In genomic region chr20:57087102-57087501, GRCh38 we compare ENCODE assay signal across 34 cellular contexts.
DNase-seq lines count a peak whose midpoint lies in the region; ATAC-seq and TF ChIP-seq lines count a peak whose summit lies in the region.
"Had no signal": no experiment of that assay in that cellular context is flagged by ENCODE, and none has a peak within 500 bp of the region (broad histone marks: within the 10 kb centered on the region; RNA-seq: fewer than 3 reads in every experiment).

No MANE protein-coding gene starts in this region.

- CTCF ChIA-PET in Caco-2 (lab: Charles Lee), result interaction anchor here (0.5 to 1.7 kb wide), 8 partner anchors 16 to 263 kb away, joined by 3 to 6 read pairs (median 3); no protein-coding TSS in a partner anchor
- CTCF ChIA-PET in HCT116 (lab: Charles Lee), result interaction anchor here (0.7 to 3.3 kb wide), 4 partner anchors 245 to 536 kb away, joined by 3 to 19 read pairs (median 3); no protein-coding TSS in a partner anchor
- CTCF ChIA-PET in PC-3 (lab: Charles Lee), result interaction anchor here (0.9 kb wide), 1 partner anchor 245 kb away, joined by 3 read pairs; no protein-coding TSS in a partner anchor

- peak; percentile 64 to 72 for DNase-seq in Caco-2
- DNase-seq in HCT116 (ENCODE audit: low read depth, low spot score), result peak; percentile 56
- peak; percentile 43 for DNase-seq in PC-3
- peak in 1 of 2 donors; percentile 30 for DNase-seq in foreskin keratinocyte
- DNase-seq in NCI-H2227 (lab: John Stamatoyannopoulos, UW; ENCODE audit: unreplicated experiment), result no peak
- no peak for DNase-seq in hepatocyte (ENCODE audit: low spot score)
- DNase-seq in KBM-7, result no peak
- DNase-seq: activated CD4-positive, alpha-beta T cell treated with anti-CD3 and anti-CD28 coated beads, Interleukin-2, amount 10 ng/mL, durations not matched to agents 7 days and 5 days; activated gamma-delta T cell; activated naive CD8-positive, alpha-beta T cell treated with anti-CD3 and anti-CD28 coated beads for 36 hours; activated T-cell treated with anti-CD3 and anti-CD28 coated beads, Interleukin-2, amount 50 U/mL, for 4 hours; aorta; BE2C; DMS53; effector CD8-positive, alpha-beta T cell; GF-D8; HFFc6; KG1; left ventricle myocardium inferior; mesenchymal stem cell; MG63; NCI-H1436; NCI-H2081; NCI-H510A; pancreas; retina; SJCRH30; stimulated activated naive B cell treated with anti-CD40 and anti-IgM and Interleukin-4, amounts not matched to agents 10 μg/mL and 1 μg/mL and 100 μg/mL, for 72 hours; substantia nigra; T-helper 9 cell had no signal

- H3K9me2 ChIP-seq in HCT116 (ENCODE audit: insufficient read depth) (no peaks in the 10 kb centered on the region), PC-3 (replicated peaks; ENCODE audit: low read length) (no peaks in the 10 kb centered on the region), hepatocyte (replicated peaks; ENCODE audit: insufficient read depth) (no peaks in the 10 kb centered on the region)

- BruUV-seq in Caco-2 (replicated peaks; lab: Mats Ljungman, UMichigan) (no TSS peak), HCT116 (replicated peaks; lab: Mats Ljungman, UMichigan) (no TSS peak), PC-3 (replicated peaks; lab: Mats Ljungman, UMichigan) (no TSS peak)

- H3K79me2 ChIP-seq in HCT116 (ENCODE audit: insufficient read depth, low read length) (no peaks in the 10 kb centered on the region), PC-3 (ENCODE audit: low read length) (no peaks in the 10 kb centered on the region), hepatocyte (no peaks in the 10 kb centered on the region)

- intact Hi-C loops in Caco-2 (cut with micrococcal nuclease; ENCODE audit: unreplicated experiment) (loop anchor here (1.0 kb wide), 1 partner anchor 537 kb away; no protein-coding TSS in a partner anchor), HCT116 (cut with micrococcal nuclease) (loop anchor here (5.0 kb wide), 1 partner anchor 430 kb away; no protein-coding TSS in a partner anchor), PC-3 (cut with micrococcal nuclease) (no loop called here)

- POLR2A ChIA-PET in Caco-2 (lab: Charles Lee) (interaction anchor here (0.5 kb wide), 1 partner anchor 297 kb away, joined by 4 read pairs; no protein-coding TSS in a partner anchor), HCT116 (lab: Charles Lee) (no interaction called here), PC-3 (lab: Charles Lee; ENCODE audit: unreplicated experiment) (no interaction called here)

- no peak overlapping the region for H3K4me3 Mint-ChIP-seq in Caco-2 (ENCODE audit: unreplicated experiment)
- H3K4me3 Mint-ChIP-seq: activated CD4-positive, alpha-beta T cell treated with anti-CD3 and anti-CD28 coated beads, Interleukin-2, amount 10 ng/mL, durations not matched to agents 7 days and 5 days; activated naive CD8-positive, alpha-beta T cell treated with anti-CD3 and anti-CD28 coated beads for 36 hours; activated T-cell treated with anti-CD3 and anti-CD28 coated beads, Interleukin-2, amount 50 U/mL, for 4 hours; HFFc6; stimulated activated naive B cell treated with anti-CD40 and anti-IgM and Interleukin-4, amounts not matched to agents 10 μg/mL and 1 μg/mL and 100 μg/mL, for 72 hours; type B pancreatic cell had no signal

- H2AFZ ChIP-seq in HCT116 (ENCODE audit: low read depth, low read length, poor library complexity, severe bottlenecking), result no peak overlapping the region
- no peak overlapping the region for H2AFZ ChIP-seq in PC-3 (ENCODE audit: low read length)
- H2AFZ ChIP-seq in hepatocyte, result no peak overlapping the region

- H3K27me3 ChIP-seq in Caco-2 (replicated peaks; ENCODE audit: control insufficient read depth, insufficient read depth, low read length), result no peaks in the 10 kb centered on the region
- H3K27me3 ChIP-seq in HCT116 (ENCODE audit: insufficient read depth, low read length), result no peaks in the 10 kb centered on the region
- peaks cover 17% of the 10 kb centered on the region for H3K27me3 ChIP-seq in PC-3 (ENCODE audit: low read length)
- peaks cover 30% of the 10 kb centered on the region for H3K27me3 ChIP-seq in foreskin keratinocyte
- no peaks in the 10 kb centered on the region for H3K27me3 ChIP-seq in hepatocyte
- H3K27me3 ChIP-seq: BE2C, cardiac muscle cell, MG63, SJCRH30 had no signal

- 74% methylated on average over 10 of the region's 16 CpGs for WGBS in hepatocyte (ENCODE audit: low lambda C conversion rate, missing lambda C conversion rate)

- RAD21 ChIA-PET in HCT116 (lab: Charles Lee; ENCODE audit: low non-redundant PET in 1 of 2, low total read pairs in 2 of 2, uncharacterized antibody in 2 of 2, unreplicated experiment in 2 of 2), result interaction anchor here (0.8 to 1.1 kb wide), 2 partner anchors 245 to 246 kb away, joined by 3 read pairs; no protein-coding TSS in a partner anchor

- TF ChIP-seq RAD21 in HCT116 (IDR thresholded peaks at IDR 0.05; ENCODE audit: low read depth), result peak; percentile 30; the same call in 1 of the 2 replicates

- H3K9me3 ChIP-seq in Caco-2 (no peaks in the 10 kb centered on the region), HCT116 (ENCODE audit: control insufficient read depth in 1 of 2, insufficient read depth in 1 of 2, low read depth in 1 of 2, low read length in 2 of 2) (no peaks in the 10 kb centered on the region), PC-3 (ENCODE audit: low read length) (no peaks in the 10 kb centered on the region), hepatocyte (ENCODE audit: low read depth) (no peaks in the 10 kb centered on the region)
- H3K9me3 ChIP-seq: BE2C, MG63, pancreas, SJCRH30 had no signal

- in situ Hi-C loops in KBM-7 (cut with MboI; ENCODE audit: low pct_unique_long_range_greater_than_20kb, low sequenced_read_pairs), result loop anchor here (25.0 kb wide), 2 partner anchors 425 to 1100 kb away; no protein-coding TSS in a partner anchor

- H3F3A ChIP-seq in PC-3 (ENCODE audit: low read length, unreplicated experiment), result no peaks in the 10 kb centered on the region

- no peak for TF ChIP-seq POLR2A in HCT116 (IDR thresholded peaks at IDR 0.05; ENCODE audit: borderline replicate concordance, extremely low read depth, insufficient read depth, insufficient read length)

- H3K27ac ChIP-seq in HCT116 (ENCODE audit: low read depth, low read length), result no peak overlapping the region
- no peak overlapping the region for H3K27ac ChIP-seq in PC-3 (ENCODE audit: low read length)
- H3K27ac ChIP-seq in foreskin keratinocyte, result no peak overlapping the region
- no peak overlapping the region for H3K27ac ChIP-seq in hepatocyte
- H3K27ac ChIP-seq: cardiac muscle cell, coronary artery, left ventricle myocardium inferior, pancreas, SJCRH30 had no signal

- H4K20me1 ChIP-seq in HCT116 (ENCODE audit: insufficient read depth) (no peaks in the 10 kb centered on the region), PC-3 (ENCODE audit: low read length) (no peaks in the 10 kb centered on the region), hepatocyte (ENCODE audit: insufficient read depth, poor library complexity, severe bottlenecking) (no peaks in the 10 kb centered on the region)

- H3K36me3 Mint-ChIP-seq in Caco-2 (ENCODE audit: insufficient read depth, unreplicated experiment), result no peaks in the 10 kb centered on the region
- H3K36me3 Mint-ChIP-seq: type B pancreatic cell had no signal

- H3K9me3 Mint-ChIP-seq in Caco-2 (ENCODE audit: unreplicated experiment), result peaks cover 9% of the 10 kb centered on the region
- H3K9me3 Mint-ChIP-seq: activated T-cell treated with anti-CD3 and anti-CD28 coated beads, Interleukin-2, amount 50 U/mL, for 4 hours; HFFc6; type B pancreatic cell had no signal

- H3K27ac Mint-ChIP-seq in Caco-2 (ENCODE audit: unreplicated experiment), result no peak overlapping the region
- H3K27ac Mint-ChIP-seq: activated CD4-positive, alpha-beta T cell treated with anti-CD3 and anti-CD28 coated beads, Interleukin-2, amount 10 ng/mL, durations not matched to agents 7 days and 5 days; activated naive CD8-positive, alpha-beta T cell treated with anti-CD3 and anti-CD28 coated beads for 36 hours; HFFc6; stimulated activated naive B cell treated with anti-CD40 and anti-IgM and Interleukin-4, amounts not matched to agents 10 μg/mL and 1 μg/mL and 100 μg/mL, for 72 hours; type B pancreatic cell had no signal

- H3K27me3 Mint-ChIP-seq in Caco-2 (ENCODE audit: insufficient read depth, unreplicated experiment), result peaks cover 10% of the 10 kb centered on the region
- H3K27me3 Mint-ChIP-seq: activated CD4-positive, alpha-beta T cell treated with anti-CD3 and anti-CD28 coated beads, Interleukin-2, amount 10 ng/mL, durations not matched to agents 7 days and 5 days had no signal

- peaks cover 12% of the 10 kb centered on the region for H3K4me1 Mint-ChIP-seq in Caco-2 (ENCODE audit: low read depth, unreplicated experiment)

- H3K36me3 ChIP-seq in Caco-2 (ENCODE audit: control insufficient read depth, insufficient read depth, low read length), result no peaks in the 10 kb centered on the region
- no peaks in the 10 kb centered on the region for H3K36me3 ChIP-seq in HCT116 (ENCODE audit: control insufficient read depth in 1 of 2, insufficient read depth in 2 of 2, low read length in 2 of 2)
- H3K36me3 ChIP-seq in PC-3 (ENCODE audit: low read depth, low read length), result no peaks in the 10 kb centered on the region
- H3K36me3 ChIP-seq in hepatocyte (replicated peaks; ENCODE audit: insufficient read depth, low read depth), result no peaks in the 10 kb centered on the region
- H3K36me3 ChIP-seq: BE2C, cardiac muscle cell, left ventricle myocardium inferior, MG63, pancreas, SJCRH30 had no signal

- H3K4me3 ChIP-seq in Caco-2 (ENCODE audit: low read depth, low read length) (no peak overlapping the region), HCT116 (replicated peaks in 1 of 2; ENCODE audit: low read depth in 1 of 2, low read length in 2 of 2) (no peak overlapping the region), PC-3 (ENCODE audit: low read length) (no peak overlapping the region), hepatocyte (no peak overlapping the region)
- H3K4me3 ChIP-seq: cardiac muscle cell, coronary artery, left ventricle myocardium inferior, MG63, pancreas, SJCRH30 had no signal

- ATAC-seq in HCT116 (peak; percentile 57), PC-3 (no peak), foreskin keratinocyte (peak; percentile 54), HG02981 (IDR thresholded peaks at IDR 0.05; ENCODE audit: unreplicated experiment) (no peak)
- ATAC-seq: activated T-cell treated with anti-CD3 and anti-CD28 coated beads, Interleukin-2, amount 50 U/mL, for 4 hours; pancreas; stimulated activated naive B cell treated with anti-CD40 and anti-IgM and Interleukin-4, amounts not matched to agents 10 μg/mL and 1 μg/mL and 100 μg/mL, for 72 hours had no signal

- H3K4me2 ChIP-seq in HCT116 (ENCODE audit: low read length), result no peak overlapping the region
- no peak overlapping the region for H3K4me2 ChIP-seq in PC-3 (ENCODE audit: low read length)
- H3K4me2 ChIP-seq in hepatocyte, result no peak overlapping the region

- H3K9ac ChIP-seq in HCT116 (ENCODE audit: low read length) (no peak overlapping the region), PC-3 (ENCODE audit: low read length) (no peak overlapping the region)

- TF ChIP-seq CTCF in Caco-2 (IDR thresholded peaks at IDR 0.05; ENCODE audit: insufficient read depth in 1 of 2, low read depth in 1 of 2, low read length in 1 of 2, severe bottlenecking in 1 of 2, unreplicated experiment in 1 of 2), result peak in 1 of 2 experiments; percentile 24
- TF ChIP-seq CTCF in HCT116 (IDR thresholded peaks at IDR 0.05 in 2 of 3, conservative IDR thresholded peaks at IDR 0.05 in 1 of 3; ENCODE audit: borderline replicate concordance in 1 of 3, insufficient read depth in 1 of 3, low read depth in 2 of 3, low read length in 2 of 3), result peak in 2 of 3 experiments; percentile 19 to 32; a peak in 2 of 6 replicates
- peak; percentile 34; the same call in 1 of the 2 replicates for TF ChIP-seq CTCF in PC-3 (conservative IDR thresholded peaks at IDR 0.05; ENCODE audit: low read depth, low read length)
- TF ChIP-seq CTCF in foreskin keratinocyte (conservative IDR thresholded peaks at IDR 0.05), result peak; percentile 58
- no peak for TF ChIP-seq CTCF in hepatocyte (IDR thresholded peaks at IDR 0.05; ENCODE audit: poor library complexity)

- H3K4me1 ChIP-seq in Caco-2 (peaks cover 3% of the 10 kb centered on the region; the same call in 1 of the 2 replicates), HCT116 (ENCODE audit: control insufficient read depth in 1 of 2, insufficient read depth in 2 of 2, low read length in 2 of 2) (peaks cover 2 to 17% of the 10 kb centered on the region in 2 experiments; a peak in 2 of 4 replicates), PC-3 (ENCODE audit: insufficient read depth, low read length) (no peaks in the 10 kb centered on the region), foreskin keratinocyte (no peaks in the 10 kb centered on the region), hepatocyte (ENCODE audit: insufficient read depth) (no peaks in the 10 kb centered on the region)
- H3K4me1 ChIP-seq: BE2C, pancreas had no signal

Comparison
In these comparisons a context has a peak if more than half of its experiments do, and no peak if none do; other contexts are left out.
1. DNase-seq: peak in Caco-2 (2 of 2), HCT116 (single experiment) and PC-3 (single experiment); none in NCI-H2227 (single experiment), hepatocyte (single experiment) and KBM-7 (single experiment).
2. ATAC-seq: peak in HCT116 (single experiment) and foreskin keratinocyte (single experiment); none in PC-3 (single experiment) and HG02981 (single experiment).